8 cellular contexts compared by ENCODE assay signal in the genomic region with DNA sequence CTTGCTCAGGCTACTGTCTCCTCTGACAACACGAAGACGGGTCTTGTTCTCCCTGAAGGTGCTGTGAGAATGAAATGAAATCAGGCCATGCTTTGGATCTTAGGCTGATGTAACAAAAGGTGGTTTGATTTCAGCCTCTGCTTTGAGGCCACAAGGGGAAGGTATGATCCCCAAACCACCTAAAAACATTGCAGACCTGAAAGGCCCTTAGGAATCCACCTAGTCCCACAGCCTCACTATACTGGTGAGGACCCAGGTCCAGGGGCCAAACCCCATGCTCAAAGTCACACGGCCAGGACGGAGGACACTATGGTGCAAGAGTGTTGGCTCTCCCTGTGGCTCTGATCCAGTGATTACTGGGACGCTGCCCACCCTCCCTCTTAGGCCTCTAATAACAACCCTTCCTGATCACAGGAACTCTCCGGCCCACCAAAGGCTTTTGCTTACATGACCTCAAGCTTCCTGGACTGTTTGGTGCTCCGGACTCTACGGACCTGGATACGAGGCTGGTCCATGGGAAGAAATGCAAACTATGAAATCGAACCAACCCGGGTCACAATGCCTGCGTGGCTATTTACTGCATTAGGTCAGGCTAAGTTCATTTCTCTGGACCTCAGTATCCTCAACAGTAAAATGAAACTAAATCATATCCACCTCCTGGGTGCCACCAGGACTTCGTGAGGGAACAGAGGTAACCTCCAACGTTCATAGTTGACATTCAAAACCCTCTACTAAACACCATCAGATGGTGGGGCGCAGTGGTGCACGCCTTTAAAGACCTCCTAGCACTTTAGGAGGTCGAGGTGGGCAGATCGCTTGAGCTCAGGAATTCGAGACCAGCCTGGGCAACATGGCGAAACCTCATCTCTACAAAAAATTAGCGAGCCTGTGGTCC. TPM values are rescaled to one million over a fixed set of nuclear protein-coding genes. Genes with fewer than 3 reads are reported as not detected.
DNase-seq lines count a peak whose midpoint lies in the region; ATAC-seq, FAIRE-seq and TF ChIP-seq lines count a peak whose summit lies in the region.

No MANE protein-coding gene starts in this region.

- no peak for FAIRE-seq in small intestine (lab: Jason Lieb, UNC)

- H2BK5ac ChIP-seq in mesendoderm (ENCODE audit: low read length), result no peak overlapping the region

- 7 to 25% (median 12%) methylated on average over 21 of the region's 21 CpGs for whole genome bisulfite sequencing in small intestine, 3 donors
- no CpG with 5 or more reads among the region's 21 CpGs for WGBS in mesendoderm (ENCODE audit: extremely low coverage, insufficient coverage, low lambda C conversion rate)

- no peak overlapping the region for H3K56ac ChIP-seq in mesendoderm (ENCODE audit: low read length)

- CTCF ChIA-PET in WTC11 (lab: Charles Lee), result interaction anchor here (1.7 to 2.3 kb wide), 3 partner anchors 27 to 93 kb away, joined by 4 to 9 read pairs (median 7); no protein-coding TSS in a partner anchor

- H3K27ac ChIP-seq in left ventricle myocardium inferior (replicated peaks), result peak overlapping the region; percentile 96
- H3K27ac ChIP-seq in small intestine (ENCODE audit: low read depth in 1 of 2, low read length in 1 of 2), result peak overlapping the region; percentile 77 to 94
- H3K27ac ChIP-seq in mesendoderm (ENCODE audit: low read depth, low read length), result no peak overlapping the region

- peaks cover 18% of the 10 kb centered on the region for H3K4me1 Mint-ChIP-seq in WTC11

- peaks cover 20% of the 10 kb centered on the region for H3K27me3 Mint-ChIP-seq in WTC11 (ENCODE audit: low read depth)

- POLR2A ChIA-PET in WTC11 (lab: Charles Lee), result no interaction called here

- H3K9me3 Mint-ChIP-seq in WTC11, result peaks cover 3% of the 10 kb centered on the region; the same call in 1 of the 2 replicates

- no peak for TF ChIP-seq CTCF in HFF-Myc (IDR thresholded peaks at IDR 0.05; ENCODE audit: low read depth, low read length, missing control alignments)
- no peak for TF ChIP-seq CTCF in WTC11 (IDR thresholded peaks at IDR 0.05)
- TF ChIP-seq CTCF in left ventricle myocardium inferior (IDR thresholded peaks at IDR 0.05; ENCODE audit: borderline replicate concordance), result no peak

- peaks cover 16% of the 10 kb centered on the region for H3K36me3 Mint-ChIP-seq in WTC11

- H3K23ac ChIP-seq in mesendoderm (ENCODE audit: low read length), result no peak overlapping the region

- H3K79me2 ChIP-seq in mesendoderm (ENCODE audit: control insufficient read depth, insufficient read depth, low read length), result no peaks in the 10 kb centered on the region

- H2BK15ac ChIP-seq in mesendoderm (replicated peaks; ENCODE audit: low read depth), result no peak overlapping the region

- DNase-seq in HFF-Myc (ENCODE audit: extremely low read depth, low read depth) (no peak), WTC11 (ENCODE audit: low spot score) (no peak), left ventricle myocardium inferior (peak; percentile 37), small intestine (peak; percentile 55), hypothalamus (lab: John Stamatoyannopoulos, UW) (no peak), mesendoderm (no peak), AG08396 (ENCODE audit: low spot score) (no peak)

- no peak overlapping the region for H2BK120ac ChIP-seq in mesendoderm (ENCODE audit: low read depth, low read length)

- no peaks in the 10 kb centered on the region for H3K79me1 ChIP-seq in mesendoderm (ENCODE audit: low read length)

- no peak overlapping the region for H3K27ac Mint-ChIP-seq in WTC11

- H3K18ac ChIP-seq in mesendoderm (ENCODE audit: low read length), result no peak overlapping the region

- intact Hi-C loops in left ventricle myocardium inferior (cut with micrococcal nuclease), result no loop called here

- no peak overlapping the region for H3K9ac ChIP-seq in mesendoderm (ENCODE audit: low read length)

- H3K4me3 ChIP-seq in HFF-Myc (replicated peaks; ENCODE audit: low read depth, low read length) (peak overlapping the region; percentile 87), left ventricle myocardium inferior (peak overlapping the region; percentile 95), small intestine (ENCODE audit: low read depth in 1 of 2, low read length in 2 of 2) (peak overlapping the region; percentile 75 to 77), mesendoderm (ENCODE audit: low read length) (no peak overlapping the region)

- H4K8ac ChIP-seq in mesendoderm (ENCODE audit: low read depth, low read length), result no peak overlapping the region

- no peak overlapping the region for H2AK5ac ChIP-seq in mesendoderm (ENCODE audit: low read length)

- H3K9me3 ChIP-seq in left ventricle myocardium inferior (replicated peaks), result no peaks in the 10 kb centered on the region
- H3K9me3 ChIP-seq in small intestine (ENCODE audit: control insufficient read depth, low read depth), result no peaks in the 10 kb centered on the region

- H3K36me3 ChIP-seq in left ventricle myocardium inferior, result peaks cover 16% of the 10 kb centered on the region
- peaks cover 0 to 4% of the 10 kb centered on the region in 2 donors for H3K36me3 ChIP-seq in small intestine (ENCODE audit: control insufficient read depth in 2 of 2, insufficient read depth in 2 of 2, low read length in 2 of 2)
- no peaks in the 10 kb centered on the region for H3K36me3 ChIP-seq in mesendoderm (ENCODE audit: control insufficient read depth, insufficient read depth, low read length)

- H3K4me3 Mint-ChIP-seq in WTC11, result peak overlapping the region; percentile 88

- no peak overlapping the region for H4K5ac ChIP-seq in mesendoderm (ENCODE audit: low read length)

- no peaks in the 10 kb centered on the region for H3K27me3 ChIP-seq in left ventricle myocardium inferior (ENCODE audit: low read depth)
- H3K27me3 ChIP-seq in small intestine (ENCODE audit: control insufficient read depth in 2 of 2, insufficient read depth in 2 of 2, low read length in 2 of 2), result no peaks in the 10 kb centered on the region
- peaks cover 4% of the 10 kb centered on the region for H3K27me3 ChIP-seq in mesendoderm (ENCODE audit: insufficient read depth, low read length, poor library complexity)

- no peak for ATAC-seq in WTC11
- ATAC-seq in GM19463 (IDR thresholded peaks at IDR 0.05; ENCODE audit: unreplicated experiment), result no peak

- H3K4me1 ChIP-seq in left ventricle myocardium inferior (peaks cover 82% of the 10 kb centered on the region), small intestine (ENCODE audit: control insufficient read depth in 2 of 2, insufficient read depth in 1 of 2, low read depth in 1 of 2, low read length in 1 of 2) (peaks cover 5 to 15% of the 10 kb centered on the region in 2 donors), mesendoderm (ENCODE audit: control insufficient read depth, low read depth, low read length) (no peaks in the 10 kb centered on the region)

- H3K4ac ChIP-seq in mesendoderm (ENCODE audit: low read depth, low read length), result no peak overlapping the region

- H3K4me2 ChIP-seq in mesendoderm (ENCODE audit: low read length), result no peak overlapping the region

TF ChIP-seq in WTC11, 78 proteins besides CTCF, POLR2A, EP300 and RAD21 (continues in another document):
- no peak for TF ChIP-seq IRF2 (CRISPR knock-in tag; IDR thresholded peaks at IDR 0.05; ENCODE audit: borderline replicate concordance, low read depth)
- TF ChIP-seq EMX1 (CRISPR knock-in tag; IDR thresholded peaks at IDR 0.05), result no peak
- TF ChIP-seq, protein P1, sequence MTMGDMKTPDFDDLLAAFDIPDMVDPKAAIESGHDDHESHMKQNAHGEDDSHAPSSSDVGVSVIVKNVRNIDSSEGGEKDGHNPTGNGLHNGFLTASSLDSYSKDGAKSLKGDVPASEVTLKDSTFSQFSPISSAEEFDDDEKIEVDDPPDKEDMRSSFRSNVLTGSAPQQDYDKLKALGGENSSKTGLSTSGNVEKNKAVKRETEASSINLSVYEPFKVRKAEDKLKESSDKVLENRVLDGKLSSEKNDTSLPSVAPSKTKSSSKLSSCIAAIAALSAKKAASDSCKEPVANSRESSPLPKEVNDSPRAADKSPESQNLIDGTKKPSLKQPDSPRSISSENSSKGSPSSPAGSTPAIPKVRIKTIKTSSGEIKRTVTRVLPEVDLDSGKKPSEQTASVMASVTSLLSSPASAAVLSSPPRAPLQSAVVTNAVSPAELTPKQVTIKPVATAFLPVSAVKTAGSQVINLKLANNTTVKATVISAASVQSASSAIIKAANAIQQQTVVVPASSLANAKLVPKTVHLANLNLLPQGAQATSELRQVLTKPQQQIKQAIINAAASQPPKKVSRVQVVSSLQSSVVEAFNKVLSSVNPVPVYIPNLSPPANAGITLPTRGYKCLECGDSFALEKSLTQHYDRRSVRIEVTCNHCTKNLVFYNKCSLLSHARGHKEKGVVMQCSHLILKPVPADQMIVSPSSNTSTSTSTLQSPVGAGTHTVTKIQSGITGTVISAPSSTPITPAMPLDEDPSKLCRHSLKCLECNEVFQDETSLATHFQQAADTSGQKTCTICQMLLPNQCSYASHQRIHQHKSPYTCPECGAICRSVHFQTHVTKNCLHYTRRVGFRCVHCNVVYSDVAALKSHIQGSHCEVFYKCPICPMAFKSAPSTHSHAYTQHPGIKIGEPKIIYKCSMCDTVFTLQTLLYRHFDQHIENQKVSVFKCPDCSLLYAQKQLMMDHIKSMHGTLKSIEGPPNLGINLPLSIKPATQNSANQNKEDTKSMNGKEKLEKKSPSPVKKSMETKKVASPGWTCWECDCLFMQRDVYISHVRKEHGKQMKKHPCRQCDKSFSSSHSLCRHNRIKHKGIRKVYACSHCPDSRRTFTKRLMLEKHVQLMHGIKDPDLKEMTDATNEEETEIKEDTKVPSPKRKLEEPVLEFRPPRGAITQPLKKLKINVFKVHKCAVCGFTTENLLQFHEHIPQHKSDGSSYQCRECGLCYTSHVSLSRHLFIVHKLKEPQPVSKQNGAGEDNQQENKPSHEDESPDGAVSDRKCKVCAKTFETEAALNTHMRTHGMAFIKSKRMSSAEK (CRISPR knock-in tag; IDR thresholded peaks at IDR 0.05; ENCODE audit: borderline replicate concordance), result no peak

RNA-seq across cellular contexts. Expression of a gene that starts 1.5 kb away (rescaled TPM):
- total RNA-seq in WTC11 (2021), result 36.6 to 49.0 TPM (median 38.9 TPM) in 3 replicates
- total RNA-seq in left ventricle myocardium inferior, result 17.2 TPM
- 10 to 100 TPM; 13.2 to 37.8 (median 22.1) TPM for polyA plus RNA-seq in small intestine
- 6.1 TPM for polyA plus RNA-seq in mesendoderm (2013, experiment 1 of 2)
- 6.5 TPM for polyA plus RNA-seq in mesendoderm (2013, experiment 2 of 2)

RNA-seq across cellular contexts. Expression of a gene that starts 48.5 kb away (rescaled TPM):
- 22.6 to 23.5 TPM (median 23.4 TPM) in 3 replicates for total RNA-seq in WTC11 (2021)
- 8.2 TPM for total RNA-seq in left ventricle myocardium inferior
- 10 to 100 TPM in 2 of 3 donors, 1 to 10 TPM in 1; 8.4 to 11.0 (median 10.9) TPM for polyA plus RNA-seq in small intestine
- 23.6 TPM for polyA plus RNA-seq in mesendoderm (2013, experiment 1 of 2)
- 23.2 TPM for polyA plus RNA-seq in mesendoderm (2013, experiment 2 of 2)

Comparison
In these comparisons a context has a peak if more than half of its experiments do, and no peak if none do; other contexts are left out.
1. DNase-seq: peak in left ventricle myocardium inferior (single experiment) and small intestine (single experiment); none in HFF-Myc (single experiment), WTC11 (single experiment), hypothalamus (0 of 51), mesendoderm (single experiment) and AG08396 (single experiment).